32 cellular contexts compared by ENCODE assay signal in the genomic region with DNA sequence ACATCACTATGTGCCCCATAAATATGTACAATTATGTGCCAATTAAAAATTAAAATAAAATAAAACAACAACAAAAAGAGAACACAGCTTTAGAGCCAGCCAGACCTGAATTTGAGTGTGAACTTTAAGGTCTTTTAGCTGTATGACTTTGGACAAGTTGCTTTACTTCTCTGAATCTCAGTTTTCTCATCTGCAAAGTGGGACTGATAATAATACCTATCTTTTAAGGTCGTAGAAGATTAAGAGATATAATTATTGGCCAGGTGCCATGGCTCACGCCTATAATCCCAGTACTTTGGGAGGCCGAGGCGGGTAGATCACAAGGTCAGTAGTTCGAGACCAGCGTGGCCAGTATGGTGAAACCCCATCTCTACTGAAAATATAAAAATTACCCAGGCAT. TPM values are rescaled to one million over a fixed set of nuclear protein-coding genes. Genes with fewer than 3 reads are reported as not detected.
"Had no signal": no experiment of that assay in that cellular context is flagged by ENCODE, and none has a peak within 500 bp of the region (broad histone marks: within the 10 kb centered on the region; RNA-seq: fewer than 3 reads in every experiment).

No MANE protein-coding gene starts in this region.

- H2AFZ ChIP-seq: neural progenitor cell, parathyroid adenoma had no signal

- FAIRE-seq: islet of Langerhans, kidney had no signal

- H3K9ac ChIP-seq: neural progenitor cell, parathyroid adenoma had no signal

- DNase-seq: hypothalamus; immature natural killer cell; left colon; left lung; lower lobe of right lung; mesendoderm; naive B cell; natural killer cell; nephron progenitor cell; occipital lobe; stimulated activated CD4-positive, alpha-beta T cell treated with anti-CD3 and anti-CD28 coated beads, Interleukin-4, amount 100 ng/mL, for 24 hours; stimulated activated naive CD4-positive, alpha-beta T cell; trophoblast cell; uterus had no signal

- H3K4me2 ChIP-seq: neural progenitor cell had no signal

- H3K9me3 ChIP-seq: left lung, lower lobe of right lung, neutrophil, right atrium auricular region, suprapubic skin, thoracic aorta, tibial artery, uterus had no signal

- H3K36me3 ChIP-seq: left lung, lower lobe of right lung, neural progenitor cell, neutrophil, right atrium auricular region, suprapubic skin, thoracic aorta, tibial artery, uterus had no signal

- H3K27me3 ChIP-seq: left lung, right atrium auricular region, suprapubic skin, tibial artery, uterus had no signal

- H3K27ac ChIP-seq: left lung, lower lobe of right lung, neural progenitor cell, neutrophil, parathyroid adenoma, right atrium auricular region, thoracic aorta, tibial artery, uterus had no signal

- ATAC-seq: left colon; left lung; lower lobe of right lung; natural killer cell; sciatic nerve; stimulated activated effector memory CD8-positive, alpha-beta T cell treated with anti-CD3 and anti-CD28 coated beads, Interleukin-12 subunit alpha, Interleukin-12 subunit beta, amount 100 ng/mL, for 72 hours had no signal

- H3K4me3 ChIP-seq: left lung, lower lobe of right lung, neural progenitor cell, right atrium auricular region, skin epidermis, suprapubic skin, thoracic aorta, tibial artery, uterus had no signal

- H3K79me2 ChIP-seq: parathyroid adenoma had no signal

RNA-seq across cellular contexts. Expression of a gene that starts 17.5 kb away (rescaled TPM):
- total RNA-seq: liver, mononuclear cell, occipital lobe, osteocyte, pulmonary artery endothelial cell, renal cortical epithelial cell, right atrium auricular region, subcutaneous adipose tissue, suprapubic skin, thoracic aorta had no signal
- polyA plus RNA-seq: liver had no signal
